Comparison of ENCODE assay signal across 13 cellular contexts in genomic region chr3:12948371-12948770, GRCh38.
DNase-seq lines count a peak whose midpoint lies in the region; ATAC-seq lines count a peak whose summit lies in the region.
"Had no signal": no experiment of that assay in that cellular context is flagged by ENCODE, and none has a peak within 500 bp of the region (broad histone marks: within the 10 kb centered on the region; RNA-seq: fewer than 3 reads in every experiment).

No MANE protein-coding gene starts in this region.

- H3K9ac ChIP-seq in BLaER1: peak overlapping the region; percentile 44; the same call in 1 of the 2 replicates

- H3K27ac Mint-ChIP-seq in central memory CD8-positive, alpha-beta T cell (ENCODE audit: low read depth): peak overlapping the region; percentile 47
- peak overlapping the region in 6 of 10 donors; percentile 33 to 70 (median 54) for H3K27ac Mint-ChIP-seq in naive thymus-derived CD8-positive, alpha-beta T cell
- H3K27ac Mint-ChIP-seq: CD8-positive, alpha-beta T cell had no signal

- POLR2A ChIA-PET in naive thymus-derived CD8-positive, alpha-beta T cell (lab: Charles Lee): interaction anchor here (0.5 to 0.8 kb wide), 2 partner anchors 32 to 359 kb away, joined by 3 to 4 read pairs; no protein-coding TSS in a partner anchor

- H3K4me1 ChIP-seq in BLaER1: peaks cover 100% of the 10 kb centered on the region

- no peak for ATAC-seq in central memory CD8-positive, alpha-beta T cell (replicated peaks; ENCODE audit: extremely low read depth, poor library complexity, severe bottlenecking)
- ATAC-seq in naive thymus-derived CD8-positive, alpha-beta T cell: no peak
- no peak for ATAC-seq in GM18868 (IDR thresholded peaks at IDR 0.05; ENCODE audit: unreplicated experiment)

- H3K27me3 ChIP-seq in BLaER1: no peaks in the 10 kb centered on the region
- H3K27me3 ChIP-seq: neutrophil had no signal

- no peaks in the 10 kb centered on the region for H3K9me3 ChIP-seq in BLaER1
- H3K9me3 ChIP-seq: neutrophil had no signal

- H3K36me3 ChIP-seq in BLaER1: peaks cover 39% of the 10 kb centered on the region

- H3K27ac ChIP-seq in BLaER1: 0 out of 2 replicates have a peak overlapping the region, but pooled peaks have one; percentile 2
- H3K27ac ChIP-seq: neutrophil had no signal

- peaks cover 100% of the 10 kb centered on the region for H4K20me1 ChIP-seq in BLaER1

- H3K9me3 Mint-ChIP-seq in central memory CD8-positive, alpha-beta T cell: no peaks in the 10 kb centered on the region
- no peaks in the 10 kb centered on the region for H3K9me3 Mint-ChIP-seq in naive thymus-derived CD8-positive, alpha-beta T cell
- H3K9me3 Mint-ChIP-seq: CD8-positive, alpha-beta T cell had no signal

- peak; percentile 56 for DNase-seq in M059J (ENCODE audit: low read depth)
- no peak for DNase-seq in central memory CD8-positive, alpha-beta T cell (ENCODE audit: low spot score in 2 of 2)
- no peak for DNase-seq in naive thymus-derived CD8-positive, alpha-beta T cell
- no peak for DNase-seq in NCI-H2081 treated with DMSO at 0.1 percent for 48 hours (lab: John Stamatoyannopoulos, UW)
- DNase-seq in midbrain (lab: John Stamatoyannopoulos, UW): no peak
- DNase-seq in H4 (ENCODE audit: low spot score): no peak
- DNase-seq: activated CD4-positive, CD25-positive, alpha-beta regulatory T cell; activated effector memory CD4-positive, alpha-beta T cell treated with Interleukin-2 at 50 U/mL for 16 hours; CD8-positive, alpha-beta T cell; NCI-H510A had no signal

- H3K4me3 ChIP-seq in BLaER1: no peak overlapping the region

- peaks cover 12% of the 10 kb centered on the region for H3K36me3 Mint-ChIP-seq in central memory CD8-positive, alpha-beta T cell (ENCODE audit: insufficient read depth)
- H3K36me3 Mint-ChIP-seq in naive thymus-derived CD8-positive, alpha-beta T cell: peaks cover 0 to 5% (median 0%) of the 10 kb centered on the region in 3 donors

- no peaks in the 10 kb centered on the region for H3K27me3 Mint-ChIP-seq in central memory CD8-positive, alpha-beta T cell
- H3K27me3 Mint-ChIP-seq in naive thymus-derived CD8-positive, alpha-beta T cell: no peaks in the 10 kb centered on the region

- peaks cover 60% of the 10 kb centered on the region for H3K4me1 Mint-ChIP-seq in central memory CD8-positive, alpha-beta T cell
- peaks cover 31 to 66% (median 61%) of the 10 kb centered on the region in 4 donors for H3K4me1 Mint-ChIP-seq in naive thymus-derived CD8-positive, alpha-beta T cell

- peak overlapping the region; percentile 100 for H3K4me2 ChIP-seq in BLaER1

- H3K4me3 Mint-ChIP-seq in central memory CD8-positive, alpha-beta T cell: no peak overlapping the region
- H3K4me3 Mint-ChIP-seq in naive thymus-derived CD8-positive, alpha-beta T cell: peak overlapping the region in 1 of 10 donors; percentile 65
- H3K4me3 Mint-ChIP-seq: CD8-positive, alpha-beta T cell had no signal
